Comparison of ENCODE assay signal across 22 cellular contexts in the genomic region with DNA sequence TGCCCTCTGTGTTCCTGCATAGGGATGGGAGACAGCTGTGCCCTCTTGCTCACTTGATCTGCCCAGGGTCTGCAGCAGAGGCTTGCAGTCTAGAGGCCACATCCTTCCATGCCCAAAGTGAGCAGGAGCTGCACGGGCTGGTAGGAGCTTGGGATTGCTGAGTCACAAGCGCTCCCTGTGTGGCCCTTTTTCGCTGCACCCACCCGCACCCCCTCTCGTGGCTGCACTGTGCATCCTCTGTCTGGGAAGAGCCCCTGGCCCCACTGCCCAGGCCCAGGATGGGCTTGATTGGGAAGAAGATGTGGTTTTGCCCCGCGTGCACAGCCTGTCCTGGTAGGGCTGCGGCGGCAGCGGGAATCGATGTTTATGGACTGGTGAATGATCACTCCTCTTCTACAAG.
"Had no signal": no experiment of that assay in that cellular context is flagged by ENCODE, and none has a peak within 500 bp of the region (broad histone marks: within the 10 kb centered on the region; RNA-seq: fewer than 3 reads in every experiment).

No MANE protein-coding gene starts in this region.

- H3K27ac ChIP-seq: left lung, neutrophil, pancreas, psoas muscle, spleen, testis had no signal

- ATAC-seq: activated T-cell treated with anti-CD3 and anti-CD28 coated beads, Interleukin-2, amount 50 U/mL, for 4 hours; left lung; natural killer cell; pancreas; psoas muscle; WTC11 had no signal

- H3K9me3 ChIP-seq: left lung, neutrophil, pancreas, psoas muscle, right atrium auricular region, spleen, testis had no signal

- H3K9me3 Mint-ChIP-seq: activated T-cell treated with anti-CD3 and anti-CD28 coated beads, Interleukin-2, amount 50 U/mL, for 4 hours; activated T-helper 2 cell treated with anti-CD3 and anti-CD28 coated beads, Interferon-gamma antibody, Interleukin-2, Interleukin-4, amounts not matched to agents 10 μg/mL and 5 μg/mL and 100 μg/mL, durations not matched to agents 14 hours and 24 hours and 36 hours; mesothelial cell of epicardium; natural killer cell; WTC11 had no signal

- H3K4me3 Mint-ChIP-seq: activated naive CD8-positive, alpha-beta T cell; activated T-cell treated with anti-CD3 and anti-CD28 coated beads, Interleukin-2, amount 50 U/mL, for 4 hours; mesothelial cell of epicardium; natural killer cell; WTC11 had no signal

- H3K4me1 ChIP-seq: pancreas had no signal

- H3K36me3 ChIP-seq: left lung, neutrophil, pancreas, right atrium auricular region, spleen had no signal

- H3K36me3 Mint-ChIP-seq: activated naive CD8-positive, alpha-beta T cell; mesothelial cell of epicardium; natural killer cell; WTC11 had no signal

- H3K27ac Mint-ChIP-seq: activated naive CD8-positive, alpha-beta T cell; activated T-helper 2 cell treated with anti-CD3 and anti-CD28 coated beads, Interferon-gamma antibody, Interleukin-2, Interleukin-4, amounts not matched to agents 10 μg/mL and 5 μg/mL and 100 μg/mL, durations not matched to agents 14 hours and 24 hours and 36 hours; mesothelial cell of epicardium; natural killer cell; WTC11 had no signal

- H3K4me3 ChIP-seq: left lung, pancreas, psoas muscle, right atrium auricular region, spleen, testis had no signal

- DNase-seq: activated CD8-positive, alpha-beta memory T cell treated with anti-CD3 and anti-CD28 coated beads, Interleukin-2, amount 50 U/mL, for 48 hours; activated naive CD4-positive, alpha-beta T cell; activated T-cell treated with anti-CD3 and anti-CD28 coated beads, Interleukin-2, amount 50 U/mL, for 4 hours; cortex of kidney; kidney glomerular epithelial cell; mammary epithelial cell; natural killer cell; pancreas; psoas muscle; spleen; stimulated activated CD4-positive, alpha-beta T cell treated with anti-CD3 and anti-CD28 coated beads, Interleukin-4, amount 100 ng/mL, for 1 hour; stimulated activated naive CD4-positive, alpha-beta T cell; T-helper 1 cell; testis; trophoblast cell had no signal

- H3K4me1 Mint-ChIP-seq: natural killer cell had no signal
